9 cellular contexts compared by ENCODE assay signal in the genomic region with DNA sequence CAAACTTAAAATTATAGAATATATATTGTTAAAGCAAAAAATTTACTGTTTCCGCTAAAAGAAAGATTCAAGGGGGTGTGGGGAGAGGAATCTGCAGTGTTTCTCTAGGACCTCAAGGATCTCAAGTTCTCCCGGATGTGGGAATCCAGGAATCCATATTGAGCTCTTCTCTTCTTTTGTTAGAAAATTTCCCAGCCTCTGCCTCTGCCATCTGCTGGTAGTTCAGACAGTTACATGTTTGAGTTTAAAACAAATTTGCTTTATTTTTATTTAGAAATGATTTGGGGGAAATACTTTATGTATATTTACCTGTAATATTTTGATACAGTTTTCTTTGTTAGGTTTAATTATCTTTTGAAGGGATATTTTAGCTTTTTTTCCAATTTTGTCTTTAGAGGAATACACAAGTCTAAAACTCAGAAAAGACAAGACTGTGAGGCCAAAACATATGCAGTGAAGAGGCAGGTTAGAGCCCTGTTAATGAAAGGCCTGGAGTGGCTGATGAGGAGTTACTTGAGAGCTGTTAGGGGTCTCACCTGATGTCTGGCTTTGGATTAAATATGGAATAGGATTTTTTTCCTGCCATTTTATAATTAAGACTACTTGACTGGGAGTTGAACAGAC.
DNase-seq lines count a peak whose midpoint lies in the region; ATAC-seq, FAIRE-seq and TF ChIP-seq lines count a peak whose summit lies in the region.
"Had no signal": no experiment of that assay in that cellular context is flagged by ENCODE, and none has a peak within 500 bp of the region (broad histone marks: within the 10 kb centered on the region; RNA-seq: fewer than 3 reads in every experiment).

No MANE protein-coding gene starts in this region.

- ATAC-seq in K562 (peak; percentile 45; the same call in 1 of the 3 replicates), HG03342 (IDR thresholded peaks at IDR 0.05; ENCODE audit: unreplicated experiment) (no peak)

- H2AFZ ChIP-seq in K562 (ENCODE audit: low read depth, low read length): no peak overlapping the region

- no peaks in the 10 kb centered on the region for H3K27me3 ChIP-seq in K562 (ENCODE audit: control insufficient read depth in 2 of 2, insufficient read depth in 2 of 2, low read length in 2 of 2)

- H3K36me3 ChIP-seq in K562 (ENCODE audit: control insufficient read depth, insufficient read depth, low read length): no peaks in the 10 kb centered on the region

- no peaks in the 10 kb centered on the region for H3K9me3 Mint-ChIP-seq in mesothelial cell of epicardium
- H3K9me3 Mint-ChIP-seq: T-helper 1 cell treated with Interleukin-12 subunit alpha and Interleukin-12 subunit beta and Interleukin-4 antibody, amounts not matched to agents 30 μg/mL and 1 μg/mL, for 36 hours had no signal

- peak; percentile 6 for FAIRE-seq in K562 (lab: Jason Lieb, UNC)

- no peaks in the 10 kb centered on the region for H3K27me3 Mint-ChIP-seq in mesothelial cell of epicardium (ENCODE audit: low read depth)

- H3K4me2 ChIP-seq in K562 (ENCODE audit: insufficient read depth, low read length): no peak overlapping the region

- H3K4me1 Mint-ChIP-seq in mesothelial cell of epicardium: peaks cover 35% of the 10 kb centered on the region

- no TSS peak for BruUV-seq in K562 (replicated peaks; lab: Mats Ljungman, UMichigan)

- H3K4me3 Mint-ChIP-seq in mesothelial cell of epicardium: no peak overlapping the region
- H3K4me3 Mint-ChIP-seq: T-helper 1 cell treated with Interleukin-12 subunit alpha and Interleukin-12 subunit beta and Interleukin-4 antibody, amounts not matched to agents 30 μg/mL and 1 μg/mL, for 36 hours had no signal

- H3K4me1 ChIP-seq in K562 (replicated peaks in 1 of 2; ENCODE audit: control insufficient read depth in 2 of 2, insufficient read depth in 2 of 2, low read length in 2 of 2): peaks cover 8 to 21% of the 10 kb centered on the region in 2 experiments; a peak in 4 of 5 replicates

- no peaks in the 10 kb centered on the region for H3K36me3 Mint-ChIP-seq in mesothelial cell of epicardium

- no peaks in the 10 kb centered on the region for H3K9me1 ChIP-seq in K562 (ENCODE audit: control insufficient read depth, insufficient read depth, low read length)

- TF ChIP-seq EP300 in K562 (IDR thresholded peaks at IDR 0.05; ENCODE audit: low read length): no peak

- intact Hi-C loops in K562 (cut with micrococcal nuclease): loop anchor here (5.0 kb wide), 1 partner anchor 226 kb away; no protein-coding TSS in a partner anchor

- WGBS in K562 (ENCODE audit: insufficient coverage, low coverage, missing lambda C conversion rate): 35% methylated on average over 2 of the region's 2 CpGs

- H3K9me3 ChIP-seq in K562 (replicated peaks; ENCODE audit: control insufficient read depth, insufficient read depth, low read depth, low read length): no peaks in the 10 kb centered on the region

- no peak overlapping the region for H3K27ac ChIP-seq in K562 (ENCODE audit: extremely low read depth, low read depth, low read length)

- peak overlapping the region; percentile 66 for H3K27ac Mint-ChIP-seq in mesothelial cell of epicardium
- H3K27ac Mint-ChIP-seq: T-helper 1 cell treated with Interleukin-12 subunit alpha and Interleukin-12 subunit beta and Interleukin-4 antibody, amounts not matched to agents 30 μg/mL and 1 μg/mL, for 36 hours had no signal

- TF ChIP-seq POLR2A in K562 (conservative IDR thresholded peaks at IDR 0.05): no peak

- TF ChIP-seq RAD21 in K562 (CRISPR knock-in tag; conservative IDR thresholded peaks at IDR 0.05 in 1 of 2, IDR thresholded peaks at IDR 0.05 in 1 of 2): peak in 1 of 2 experiments; percentile 34; a peak in 3 of 4 replicates

- H3K9ac ChIP-seq in K562 (ENCODE audit: insufficient read depth in 1 of 2, low read depth in 2 of 2, low read length in 2 of 2): no peak overlapping the region

- H3K4me3 ChIP-seq in K562: no peak overlapping the region

- peak; percentile 48 to 73 (median 54); a peak in 5 of 6 replicates for TF ChIP-seq CTCF in K562 (IDR thresholded peaks at IDR 0.05 in 2 of 3, conservative IDR thresholded peaks at IDR 0.05 in 1 of 3; ENCODE audit: insufficient read depth in 2 of 3, low read depth in 1 of 3, low read length in 3 of 3)
- TF ChIP-seq CTCF in mesothelial cell of epicardium (IDR thresholded peaks at IDR 0.05; ENCODE audit: unreplicated experiment): peak; percentile 69

- peaks cover 7% of the 10 kb centered on the region; the same call in 1 of the 3 replicates for H3K79me2 ChIP-seq in K562 (ENCODE audit: control insufficient read depth, insufficient read depth, low read length)

- in situ Hi-C loops in K562 (cut with MboI): no loop called here

- POLR2A ChIA-PET in K562 (lab: Yijun Ruan, JAX): interaction anchor here (1.1 to 1.9 kb wide), 4 partner anchors 8 to 124 kb away, joined by 4 to 5 read pairs (median 4); no protein-coding TSS in a partner anchor

- no peaks in the 10 kb centered on the region for H4K20me1 ChIP-seq in K562 (replicated peaks; ENCODE audit: control insufficient read depth, insufficient read depth, low read length)

- CTCF ChIA-PET in K562 (lab: Yijun Ruan, JAX; ENCODE audit: low intra/inter-chr PET ratio): interaction anchor here (0.8 kb wide), 1 partner anchor 8 kb away, joined by 3 read pairs; no protein-coding TSS in a partner anchor

- peak; percentile 24 for DNase-seq in DMS79 treated with DMSO at 0.1 percent for 48 hours (lab: John Stamatoyannopoulos, UW)
- DNase-seq in M059J (ENCODE audit: low read depth): peak; percentile 79
- DNase-seq in K562 (ENCODE audit: extremely low read depth in 1 of 4, low spot score in 3 of 4): peak in 2 of 4 experiments; percentile 29 to 35
- DNase-seq in mesothelial cell of epicardium (ENCODE audit: low spot score in 2 of 2, unreplicated experiment in 2 of 2): no peak
- no peak for DNase-seq in central memory CD4-positive, alpha-beta T cell
- DNase-seq in NCI-H2081 treated with DMSO at 0.1 percent for 48 hours (lab: John Stamatoyannopoulos, UW): no peak
- no peak for DNase-seq in islet precursor cell

TF ChIP-seq in K562, 482 proteins besides CTCF, POLR2A, EP300 and RAD21:
- TF ChIP-seq MCM2 (IDR thresholded peaks at IDR 0.05; ENCODE audit: low read depth): no peak
- 0 out of 2 replicates have a peak, but pooled peaks have one; percentile 36 for TF ChIP-seq GABPA (tag; conservative IDR thresholded peaks at IDR 0.05; ENCODE audit: low read depth)
- TF ChIP-seq HCFC1 (IDR thresholded peaks at IDR 0.05; ENCODE audit: low read depth, low read length): no peak
- TF ChIP-seq DEAF1 (CRISPR knock-in tag; IDR thresholded peaks at IDR 0.05): peak; percentile 20; the same call in 1 of the 2 replicates
- 0 out of 2 replicates have a peak, but pooled peaks have one; percentile 30 for TF ChIP-seq ZNF274 (IDR thresholded peaks at IDR 0.05; ENCODE audit: borderline replicate concordance, low read depth, low read length)

Comparison
In these comparisons a context has a peak if more than half of its experiments do, and no peak if none do; other contexts are left out.
1. DNase-seq: peak in DMS79 treated with DMSO at 0.1 percent for 48 hours (single experiment) and M059J (single experiment); none in mesothelial cell of epicardium (0 of 2), central memory CD4-positive, alpha-beta T cell (single experiment), NCI-H2081 treated with DMSO at 0.1 percent for 48 hours (single experiment) and islet precursor cell (single experiment).